Comparison of ENCODE assay signal across 1 cellular context in genomic region chr5:65191554-65192126, GRCh38.
TF ChIP-seq lines count a peak whose summit lies in the region.

No MANE protein-coding gene starts in this region.

TF ChIP-seq in SK-N-SH, 30 proteins besides CTCF, POLR2A, EP300 and RAD21:
- TF ChIP-seq TAF1 (IDR thresholded peaks at IDR 0.05; ENCODE audit: borderline replicate concordance, low read depth, low read length), result no peak
- TF ChIP-seq TCF12 (IDR thresholded peaks at IDR 0.05), result no peak
- TF ChIP-seq GATA2 (CRISPR knock-in tag; IDR thresholded peaks at IDR 0.05), result no peak
- TF ChIP-seq RFX5 (IDR thresholded peaks at IDR 0.05; ENCODE audit: low read length), result no peak
- no peak for TF ChIP-seq JUND (IDR thresholded peaks at IDR 0.05)
- no peak for TF ChIP-seq FOXM1 (IDR thresholded peaks at IDR 0.05; ENCODE audit: low read depth)
- TF ChIP-seq SIN3A (IDR thresholded peaks at IDR 0.05; ENCODE audit: borderline replicate concordance, low read depth, low read length), result no peak
